Comparison of ENCODE assay signal across 18 cellular contexts in the genomic region with DNA sequence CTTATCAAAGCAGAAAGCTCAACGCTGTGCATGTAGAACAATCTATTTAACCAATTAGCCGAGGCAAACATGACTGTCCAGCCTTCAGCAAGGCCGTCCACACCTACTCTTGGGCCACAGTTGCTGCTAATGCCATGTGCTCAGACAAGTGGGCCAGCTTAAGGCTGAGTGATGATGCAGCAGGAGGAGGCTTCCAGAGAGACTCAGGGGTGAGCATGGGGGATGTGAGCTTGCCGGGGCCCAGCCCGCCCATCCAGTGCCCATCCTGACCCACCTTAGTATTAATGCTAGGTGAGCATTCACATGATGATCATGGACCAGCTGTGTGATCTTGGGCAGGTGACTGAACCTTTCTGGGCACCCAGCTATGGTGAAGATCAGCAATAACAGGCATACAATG.
"Had no signal": no experiment of that assay in that cellular context is flagged by ENCODE, and none has a peak within 500 bp of the region (broad histone marks: within the 10 kb centered on the region; RNA-seq: fewer than 3 reads in every experiment).

No MANE protein-coding gene starts in this region.

- H3K36me3 ChIP-seq: breast epithelium, neural progenitor cell, right lobe of liver, tibial artery had no signal

- H3K27me3 ChIP-seq: breast epithelium, neural progenitor cell, right lobe of liver, tibial artery had no signal

- H3K27ac Mint-ChIP-seq: dendritic cell treated with granulocyte-macrophage colony-stimulating factor and Interleukin-4, amounts not matched to agents 40 ng/mL and 50 ng/mL, for 4 days; neural progenitor cell; T-helper 2 cell treated with Interferon-gamma antibody and Interleukin-4, amounts not matched to agents 5 μg/mL and 100 μg/mL, for 36 hours had no signal

- H3K4me1 ChIP-seq: breast epithelium, neural progenitor cell, parathyroid adenoma, right lobe of liver, tibial artery had no signal

- H3K27ac ChIP-seq: breast epithelium, hepatocyte, neural progenitor cell, parathyroid adenoma, right lobe of liver, tibial artery had no signal

- H3K36me3 Mint-ChIP-seq: neural progenitor cell had no signal

- H2AFZ ChIP-seq: hepatocyte, neural progenitor cell, parathyroid adenoma had no signal

- H3K4me2 ChIP-seq: hepatocyte, neural progenitor cell, SK-N-SH had no signal

- H3K4me3 ChIP-seq: breast epithelium, hepatocyte, neural progenitor cell, right lobe of liver, tibial artery had no signal

- H3K9me3 ChIP-seq: breast epithelium, right lobe of liver, SK-N-SH, tibial artery had no signal

- H3K4me3 Mint-ChIP-seq: activated T-cell treated with anti-CD3 and anti-CD28 coated beads, Interleukin-2, amount 50 U/mL, for 4 hours; dendritic cell treated with granulocyte-macrophage colony-stimulating factor and Interleukin-4, amounts not matched to agents 40 ng/mL and 50 ng/mL, for 4 days; neural progenitor cell; T-helper 2 cell treated with Interferon-gamma antibody and Interleukin-4, amounts not matched to agents 5 μg/mL and 100 μg/mL, for 36 hours had no signal

- ATAC-seq: activated T-cell treated with anti-CD3 and anti-CD28 coated beads, Interleukin-2, amount 50 U/mL, for 4 hours; right lobe of liver had no signal

- H3K9ac ChIP-seq: neural progenitor cell, parathyroid adenoma, SK-N-SH had no signal

- H3K9me3 Mint-ChIP-seq: activated T-cell treated with anti-CD3 and anti-CD28 coated beads, Interleukin-2, amount 50 U/mL, for 4 hours; dendritic cell treated with granulocyte-macrophage colony-stimulating factor and Interleukin-4, amounts not matched to agents 40 ng/mL and 50 ng/mL, for 4 days; neural progenitor cell; T-helper 2 cell treated with Interferon-gamma antibody and Interleukin-4, amounts not matched to agents 5 μg/mL and 100 μg/mL, for 36 hours had no signal

- DNase-seq: activated CD4-positive, alpha-beta T cell treated with anti-CD3 and anti-CD28 coated beads, Interleukin-2, amount 50 U/mL, for 4 hours; activated effector memory CD4-positive, alpha-beta T cell treated with Interleukin-2 at 50 U/mL for 16 hours; activated naive CD4-positive, alpha-beta T cell treated with anti-CD3 and anti-CD28 coated beads, Interleukin-2, amount 50 U/mL, for 16 hours; activated T-cell treated with anti-CD3 and anti-CD28 coated beads, Interleukin-2, amount 50 U/mL, for 4 hours; cerebellar nuclear complex; effector memory CD4-positive, alpha-beta T cell; SHP77 treated with DMSO at 0.1 percent for 48 hours; SK-N-SH; stimulated activated CD8-positive, alpha-beta memory T cell treated with anti-CD3 and anti-CD28 coated beads, Interleukin-4, amount 100 ng/mL, for 48 hours; stimulated activated naive CD4-positive, alpha-beta T cell had no signal
